In the genomic region with DNA sequence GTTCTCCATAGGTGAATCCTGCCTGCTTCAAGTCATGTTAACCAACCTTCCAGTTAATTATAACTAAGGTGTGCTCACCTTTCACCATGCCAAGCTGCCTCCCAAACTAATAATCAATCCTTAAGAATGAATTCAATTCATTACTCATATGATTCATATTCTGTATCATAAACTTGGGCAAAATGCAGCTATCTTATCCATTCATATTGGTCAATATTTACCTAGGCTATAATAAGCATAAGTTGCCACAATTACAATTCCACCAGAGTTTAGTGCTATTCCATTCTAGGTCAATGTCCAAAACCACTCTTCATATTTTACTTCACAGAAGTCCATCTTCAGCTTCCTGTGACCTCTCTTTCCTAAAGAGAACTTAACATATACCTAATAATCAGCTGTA, we compare ENCODE assay signal across 11 cellular contexts. TPM values are rescaled to one million over a fixed set of nuclear protein-coding genes. Genes with fewer than 3 reads are reported as not detected.
DNase-seq lines count a peak whose midpoint lies in the region; ATAC-seq, FAIRE-seq and TF ChIP-seq lines count a peak whose summit lies in the region.
"Had no signal": no experiment of that assay in that cellular context is flagged by ENCODE, and none has a peak within 500 bp of the region (broad histone marks: within the 10 kb centered on the region; RNA-seq: fewer than 3 reads in every experiment).

No MANE protein-coding gene starts in this region.

- FAIRE-seq in small intestine (lab: Jason Lieb, UNC) = peak; percentile 71

- peak overlapping the region; percentile 45 for H3K9ac ChIP-seq in DND-41 (ENCODE audit: low read depth, low read length)
- H3K9ac ChIP-seq: SK-N-SH had no signal

- intact Hi-C loops in body of pancreas (cut with DNase I) = no loop called here
- intact Hi-C loops in dorsolateral prefrontal cortex (cut with DNase I) = no loop called here

- peaks cover 91% of the 10 kb centered on the region for H3K79me2 ChIP-seq in DND-41 (ENCODE audit: insufficient read depth, low read length)

- H3K27me3 ChIP-seq in DND-41 (ENCODE audit: insufficient read depth, low read length, poor library complexity) (no peaks in the 10 kb centered on the region), body of pancreas (no peaks in the 10 kb centered on the region), small intestine (ENCODE audit: control insufficient read depth in 2 of 2, insufficient read depth in 2 of 2, low read length in 2 of 2) (no peaks in the 10 kb centered on the region), dorsolateral prefrontal cortex (no peaks in the 10 kb centered on the region)
- H3K27me3 ChIP-seq: cardiac muscle cell, sigmoid colon had no signal

- no peak for TF ChIP-seq CTCF in DND-41 (IDR thresholded peaks at IDR 0.05; ENCODE audit: borderline replicate concordance, extremely low read depth, low read length, poor library complexity, severe bottlenecking)
- no peak for TF ChIP-seq CTCF in NB4 (IDR thresholded peaks at IDR 0.05; ENCODE audit: low read depth, low read length)
- no peak for TF ChIP-seq CTCF in body of pancreas (IDR thresholded peaks at IDR 0.05)
- no peak for TF ChIP-seq CTCF in dorsolateral prefrontal cortex (IDR thresholded peaks at IDR 0.05 in 54 of 56, conservative IDR thresholded peaks at IDR 0.05 in 2 of 56; ENCODE audit: low read depth in 1 of 56, partially characterized antibody in 56 of 56)

- H3K4me3 ChIP-seq in DND-41 (ENCODE audit: low read depth in 1 of 2, low read length in 2 of 2) (peak overlapping the region in 1 of 2 experiments; percentile 34; a peak in 2 of 4 replicates), NB4 (ENCODE audit: low read depth, low read length) (peak overlapping the region; percentile 50), body of pancreas (no peak overlapping the region), small intestine (ENCODE audit: low read depth in 1 of 2, low read length in 2 of 2) (no peak overlapping the region), dorsolateral prefrontal cortex (no peak overlapping the region)
- H3K4me3 ChIP-seq: cardiac muscle cell, sigmoid colon had no signal

- TF ChIP-seq POLR2A in NB4 (IDR thresholded peaks at IDR 0.05; ENCODE audit: extremely low read depth, insufficient read length) = no peak
- no peak for TF ChIP-seq POLR2A in body of pancreas (IDR thresholded peaks at IDR 0.05)

- ATAC-seq in DND-41 (ENCODE audit: insufficient read depth, low read depth) (no peak), body of pancreas (no peak)

- H3K9me3 ChIP-seq in DND-41 (ENCODE audit: insufficient read depth, low read length, severe bottlenecking) (no peaks in the 10 kb centered on the region), body of pancreas (no peaks in the 10 kb centered on the region), small intestine (ENCODE audit: control insufficient read depth, low read depth) (no peaks in the 10 kb centered on the region)
- H3K9me3 ChIP-seq: sigmoid colon, SK-N-SH had no signal

- H3K4me2 ChIP-seq in DND-41 (ENCODE audit: insufficient read depth, low read length) = peak overlapping the region; percentile 66

- H3K4me1 ChIP-seq in DND-41 (ENCODE audit: insufficient read depth, low read length) (peaks cover 88% of the 10 kb centered on the region), body of pancreas (peaks cover 77% of the 10 kb centered on the region), small intestine (ENCODE audit: control insufficient read depth in 2 of 2, insufficient read depth in 1 of 2, low read depth in 1 of 2, low read length in 1 of 2) (peaks cover 12 to 18% of the 10 kb centered on the region in 2 donors)

- H3K27ac ChIP-seq in DND-41 (ENCODE audit: low read length) (peak overlapping the region; percentile 86), body of pancreas (peak overlapping the region in 3 of 4 donors; percentile 12 to 51 (median 18)), small intestine (ENCODE audit: low read depth in 1 of 2, low read length in 1 of 2) (peak overlapping the region; percentile 41 to 73), dorsolateral prefrontal cortex (no peak overlapping the region)
- H3K27ac ChIP-seq: cardiac muscle cell, sigmoid colon had no signal

- H3K36me3 ChIP-seq in DND-41 (ENCODE audit: insufficient read depth, low read length) (peaks cover 8% of the 10 kb centered on the region; the same call in 1 of the 2 replicates), body of pancreas (replicated peaks in 1 of 2; ENCODE audit: insufficient read depth in 1 of 2, low read depth in 2 of 2) (no peaks in the 10 kb centered on the region), small intestine (ENCODE audit: control insufficient read depth in 2 of 2, insufficient read depth in 2 of 2, low read length in 2 of 2) (no peaks in the 10 kb centered on the region)
- H3K36me3 ChIP-seq: cardiac muscle cell, sigmoid colon had no signal

- H2AFZ ChIP-seq in DND-41 (ENCODE audit: low read depth, low read length) = no peak overlapping the region

- H4K20me1 ChIP-seq in DND-41 (ENCODE audit: insufficient read depth, low read length) = no peaks in the 10 kb centered on the region

- DNase-seq in DND-41 (no peak), NB4 (ENCODE audit: low read depth) (no peak), body of pancreas (no peak), small intestine (peak; percentile 84), dorsolateral prefrontal cortex (no peak), NOMO-1 treated with DMSO at 0.1 percent for 48 hours (lab: John Stamatoyannopoulos, UW; ENCODE audit: unreplicated experiment) (no peak), anterior cingulate cortex (lab: John Stamatoyannopoulos, UW) (no peak)
- DNase-seq: NCI-H1048, sigmoid colon, SK-N-SH had no signal

RNA-seq across cellular contexts. Expression of a gene that starts 13.4 kb away (rescaled TPM):
- total RNA-seq in body of pancreas (10 to 100 TPM; 40.5 to 61.7 TPM), dorsolateral prefrontal cortex (10 to 100 TPM in 119 of 120 experiments, 1 to 10 TPM in 1; 9.7 to 41.8 (median 20.2) TPM)
- 10 to 100 TPM; 34.3 to 40.8 (median 38.0) TPM for polyA plus RNA-seq in small intestine

RNA-seq across cellular contexts. Expression of a gene that starts 55.6 kb away (rescaled TPM):
- total RNA-seq in body of pancreas (1 to 10 TPM; 5.3 to 8.6 TPM), dorsolateral prefrontal cortex (10 to 100 TPM; 10.6 to 23.8 (median 17.6) TPM)
- polyA plus RNA-seq in small intestine = 10 to 100 TPM in 2 of 3 donors, 1 to 10 TPM in 1; 9.1 to 13.9 (median 12.2) TPM

Comparison
In these comparisons a context has a peak if more than half of its experiments do, and no peak if none do; other contexts are left out.
1. H3K27ac ChIP-seq: peak in DND-41 (single experiment), body of pancreas (3 of 4) and small intestine (2 of 2); none in dorsolateral prefrontal cortex (0 of 59).